ENCODE assay signal across 1 cellular context in genomic region chr19:58475714-58476497, GRCh38.
TF ChIP-seq lines count a peak whose summit lies in the region.

Gene ZNF446, plus strand, starts transcription at chr19:58476352. Its CDS starts 867 bp downstream, at chr19:58477219.

TF ChIP-seq in HCT116, 20 proteins besides CTCF, POLR2A, EP300 and RAD21 (continued from another document):
- no peak for TF ChIP-seq REST (IDR thresholded peaks at IDR 0.05; ENCODE audit: low read depth)
- peak; percentile 74; the same call in 1 of the 2 replicates for TF ChIP-seq ELF1 (IDR thresholded peaks at IDR 0.05; ENCODE audit: borderline replicate concordance, low read depth)
- no peak for TF ChIP-seq CEBPB (IDR thresholded peaks at IDR 0.05; ENCODE audit: low read depth)
- TF ChIP-seq POLR2AphosphoS5 (IDR thresholded peaks at IDR 0.05; ENCODE audit: low read depth, low read length), result peak; percentile 92
